ENCODE assay signal across 13 cellular contexts in genomic region chr15:73069109-73069508, GRCh38.
DNase-seq lines count a peak whose midpoint lies in the region.
"Had no signal": no experiment of that assay in that cellular context is flagged by ENCODE, and none has a peak within 500 bp of the region (broad histone marks: within the 10 kb centered on the region; RNA-seq: fewer than 3 reads in every experiment).

No MANE protein-coding gene starts in this region.

- peak; percentile 3 to 70 for DNase-seq in NCI-H524 (lab: John Stamatoyannopoulos, UW)
- DNase-seq in NCI-H524 treated with DMSO at 0.1 percent for 48 hours (lab: John Stamatoyannopoulos, UW) = no peak
- peak; percentile 72 for DNase-seq in NCI-H2171 (lab: John Stamatoyannopoulos, UW)
- DNase-seq in NCI-H69 (lab: John Stamatoyannopoulos, UW) = peak; percentile 16
- DNase-seq in iPS-NIHi11 (ENCODE audit: low spot score) = no peak
- DNase-seq in HPDE6-E6E7 (ENCODE audit: extremely low spot score) = no peak
- DNase-seq: C1 segment of cervical spinal cord; Caco-2; CD4-positive, alpha-beta memory T cell; DMS53; DMS79 treated with DMSO at 0.1 percent for 48 hours; GF-D8; H9 had no signal

Comparison
In these comparisons a context has a peak if more than half of its experiments do, and no peak if none do; other contexts are left out.
1. DNase-seq: peak in NCI-H524 (2 of 2), NCI-H2171 (single experiment) and NCI-H69 (single experiment); none in NCI-H524 treated with DMSO at 0.1 percent for 48 hours (single experiment), iPS-NIHi11 (single experiment) and HPDE6-E6E7 (single experiment).